26 cellular contexts compared by ENCODE assay signal in the genomic region with DNA sequence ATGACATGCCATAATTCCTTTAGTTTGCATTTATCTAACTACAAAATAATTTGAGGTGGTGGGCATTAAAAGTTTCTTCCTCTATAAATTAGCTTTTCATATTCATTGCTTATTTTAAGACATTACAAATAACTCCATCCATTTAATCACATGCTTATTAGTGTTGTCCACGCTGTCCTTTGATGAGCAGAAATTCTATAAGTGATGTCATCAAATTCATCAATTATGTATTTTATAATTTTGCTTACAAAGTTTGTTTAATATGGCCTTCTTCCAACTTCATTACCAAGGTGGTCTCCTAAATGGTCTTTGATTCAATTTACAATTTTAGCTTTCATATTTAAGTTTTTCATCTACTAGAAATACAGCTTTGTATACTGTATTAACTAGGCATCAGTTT.
"Had no signal": no experiment of that assay in that cellular context is flagged by ENCODE, and none has a peak within 500 bp of the region (broad histone marks: within the 10 kb centered on the region; RNA-seq: fewer than 3 reads in every experiment).

No MANE protein-coding gene starts in this region.

- FAIRE-seq: colon, endothelial cell of umbilical vein had no signal

- H3K27ac ChIP-seq: colonic mucosa, coronary artery, epithelial cell of prostate, esophagus muscularis mucosa, esophagus squamous epithelium, foreskin keratinocyte, gastrocnemius medialis, gastroesophageal sphincter, heart left ventricle, heart right ventricle had no signal

- H3K4me3 ChIP-seq: colonic mucosa, coronary artery, dorsolateral prefrontal cortex, esophagus muscularis mucosa, esophagus squamous epithelium, gastrocnemius medialis, gastroesophageal sphincter, heart left ventricle, heart right ventricle had no signal

- H3K27me3 ChIP-seq: colonic mucosa, dorsolateral prefrontal cortex, esophagus muscularis mucosa, esophagus squamous epithelium, foreskin keratinocyte, gastrocnemius medialis, gastroesophageal sphincter, heart left ventricle, heart right ventricle had no signal

- DNase-seq: colonic mucosa; cortex of kidney; dermis blood vessel endothelial cell; dorsolateral prefrontal cortex; effector CD4-positive, alpha-beta T cell; effector CD8-positive, alpha-beta T cell; effector memory CD4-positive, alpha-beta T cell; effector memory CD8-positive, alpha-beta T cell; endodermal cell; erythroblast; esophagus squamous epithelium; foreskin fibroblast; foreskin keratinocyte; foreskin melanocyte; gastrocnemius medialis; glutamatergic neuron; head of caudate nucleus; heart left ventricle; heart right ventricle had no signal

- H3K4me1 ChIP-seq: colonic mucosa, esophagus muscularis mucosa, esophagus squamous epithelium, foreskin keratinocyte, gastrocnemius medialis, gastroesophageal sphincter had no signal

- ATAC-seq: effector memory CD8-positive, alpha-beta T cell; esophagus mucosa; foreskin keratinocyte; gastrocnemius medialis; gastroesophageal sphincter; heart left ventricle; heart right ventricle had no signal

- H3K36me3 ChIP-seq: colonic mucosa, esophagus muscularis mucosa, esophagus squamous epithelium, gastrocnemius medialis, gastroesophageal sphincter, heart left ventricle, heart right ventricle had no signal

- H3K9me3 ChIP-seq: colonic mucosa, esophagus muscularis mucosa, esophagus squamous epithelium, gastrocnemius medialis, gastroesophageal sphincter, heart right ventricle had no signal
